8 cellular contexts compared by ENCODE assay signal in the genomic region with DNA sequence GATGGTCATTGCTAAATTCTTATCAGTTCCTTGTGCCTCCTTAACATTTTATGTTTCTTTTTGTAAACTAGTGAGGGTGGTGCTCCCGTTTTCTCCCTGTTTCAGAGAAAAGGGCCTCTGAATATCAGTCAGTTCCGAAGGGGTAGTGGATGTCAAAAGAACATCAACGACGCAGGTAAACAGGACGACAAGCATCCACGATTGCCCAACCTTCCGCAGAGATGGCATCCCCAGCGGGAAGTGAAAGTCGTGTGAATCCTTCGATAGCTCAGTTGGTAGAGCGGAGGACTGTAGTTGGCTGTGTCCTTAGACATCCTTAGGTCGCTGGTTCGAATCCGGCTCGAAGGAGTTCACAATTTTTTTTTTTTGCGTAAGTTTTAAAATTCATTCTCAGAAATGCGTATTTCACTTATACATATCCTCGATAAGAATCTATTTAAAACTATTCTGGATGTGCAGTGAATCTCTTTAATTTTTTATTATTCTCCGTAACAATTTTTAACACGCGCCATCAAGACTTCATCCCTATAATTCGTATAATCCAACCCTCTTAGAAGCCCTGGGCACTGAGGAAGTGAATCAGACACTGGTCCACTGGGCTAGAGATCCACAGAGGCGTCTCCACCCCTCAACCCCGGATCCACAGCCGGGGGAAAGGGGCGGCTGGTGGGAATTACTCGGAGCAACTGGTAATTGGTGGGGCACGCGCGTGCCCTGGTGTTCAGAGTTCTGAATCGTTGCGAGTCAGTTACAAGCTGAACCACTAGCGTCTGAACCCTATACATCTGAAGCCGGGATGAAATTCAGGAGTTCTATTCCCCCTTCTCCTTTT. TPM values are rescaled to one million over a fixed set of nuclear protein-coding genes. Genes with fewer than 3 reads are reported as not detected.
DNase-seq lines count a peak whose midpoint lies in the region; ATAC-seq and TF ChIP-seq lines count a peak whose summit lies in the region.

No MANE protein-coding gene starts in this region.

- H3K9ac ChIP-seq in OCI-LY1 (ENCODE audit: low read length), result peak overlapping the region; percentile 69

- peak; percentile 73 for ATAC-seq in CD8-positive, alpha-beta T cell
- ATAC-seq in GM21447 (IDR thresholded peaks at IDR 0.05; ENCODE audit: unreplicated experiment) (peak; percentile 83), mucosa of descending colon (peak; percentile 84)

- peak overlapping the region; percentile 92 for H3K4me3 Mint-ChIP-seq in CD8-positive, alpha-beta T cell

- H2AFZ ChIP-seq in OCI-LY1 (ENCODE audit: low read length), result peak overlapping the region; percentile 54; the same call in 1 of the 2 replicates

- H3K4me1 ChIP-seq in CD8-positive, alpha-beta T cell (ENCODE audit: insufficient read depth, low read length), result peaks cover 15% of the 10 kb centered on the region
- peaks cover 31% of the 10 kb centered on the region for H3K4me1 ChIP-seq in OCI-LY1 (ENCODE audit: insufficient read depth, low read length, severe bottlenecking)
- H3K4me1 ChIP-seq in mucosa of descending colon (ENCODE audit: low read depth), result no peaks in the 10 kb centered on the region

- no peaks in the 10 kb centered on the region for H3K79me2 ChIP-seq in OCI-LY1 (ENCODE audit: insufficient read depth, low read length)

- H4K20me1 ChIP-seq in OCI-LY1 (ENCODE audit: insufficient read depth, low read length), result no peaks in the 10 kb centered on the region

- H3F3A ChIP-seq in OCI-LY1 (ENCODE audit: insufficient read depth, low read length), result 0 out of 2 replicates have a peak, but pooled peaks cover 3% of the 10 kb centered on the region

- H3K9me2 ChIP-seq in OCI-LY1 (ENCODE audit: low read depth, low read length), result no peaks in the 10 kb centered on the region

- H3K27me3 ChIP-seq in CD8-positive, alpha-beta T cell (ENCODE audit: insufficient read depth, low read length), result no peaks in the 10 kb centered on the region
- no peaks in the 10 kb centered on the region for H3K27me3 ChIP-seq in OCI-LY1 (ENCODE audit: insufficient read depth, low read length)

- H3K27ac Mint-ChIP-seq in CD8-positive, alpha-beta T cell, result peak overlapping the region; percentile 97

- POLR2A ChIA-PET in CD8-positive, alpha-beta T cell (lab: Charles Lee), result interaction anchor here (0.5 to 3.1 kb wide), 26 partner anchors 9 to 1303 kb away, joined by 3 to 33 read pairs (median 5); a partner anchor contains a TSS

- H3K27me3 Mint-ChIP-seq in CD8-positive, alpha-beta T cell (ENCODE audit: low read depth), result peaks cover 2% of the 10 kb centered on the region

- H3K4me2 ChIP-seq in OCI-LY1 (ENCODE audit: low read length), result peak overlapping the region; percentile 85

- intact Hi-C loops in CD8-positive, alpha-beta T cell (cut with DNase I, micrococcal nuclease), result loop anchor here (1.0 to 10.0 kb wide), 11 partner anchors 14 to 514 kb away; a partner anchor contains a TSS
- intact Hi-C loops in mucosa of descending colon (cut with DNase I, micrococcal nuclease), result no loop called here

- H3K36me3 Mint-ChIP-seq in CD8-positive, alpha-beta T cell, result peaks cover 5% of the 10 kb centered on the region

- H3K36me3 ChIP-seq in CD8-positive, alpha-beta T cell (ENCODE audit: insufficient read depth, low read length), result no peaks in the 10 kb centered on the region
- H3K36me3 ChIP-seq in OCI-LY1 (ENCODE audit: insufficient read depth, low read length), result no peaks in the 10 kb centered on the region
- no peaks in the 10 kb centered on the region for H3K36me3 ChIP-seq in mucosa of descending colon (ENCODE audit: low read depth)

- peaks cover 20% of the 10 kb centered on the region for H3K4me1 Mint-ChIP-seq in CD8-positive, alpha-beta T cell (ENCODE audit: low read depth)

- CTCF ChIA-PET in CD8-positive, alpha-beta T cell (lab: Charles Lee), result interaction anchor here (0.6 to 3.3 kb wide), 15 partner anchors 10 to 260 kb away, joined by 3 to 40 read pairs (median 6); a partner anchor contains a TSS

- peak overlapping the region; percentile 80 for H3K27ac ChIP-seq in CD8-positive, alpha-beta T cell (ENCODE audit: low read depth, low read length)
- no peak overlapping the region for H3K27ac ChIP-seq in OCI-LY1 (ENCODE audit: low read depth, low read length, poor library complexity, severe bottlenecking)
- H3K27ac ChIP-seq in epithelial cell of prostate, result peak overlapping the region; percentile 33

- peak overlapping the region; percentile 90 for H3K4me3 ChIP-seq in CD8-positive, alpha-beta T cell (ENCODE audit: low read depth, low read length)
- H3K4me3 ChIP-seq in OCI-LY1 (ENCODE audit: low read depth, low read length, poor library complexity, severe bottlenecking) (peak overlapping the region; percentile 62), mucosa of descending colon (peak overlapping the region; percentile 18)

- peak; percentile 95 to 100 (median 99) for DNase-seq in CD8-positive, alpha-beta T cell
- peak; percentile 45 for DNase-seq in HuH-7.5 (ENCODE audit: low spot score)
- peak; percentile 100 for DNase-seq in activated CD8-positive, alpha-beta memory T cell treated with anti-CD3 and anti-CD28 coated beads, Interleukin-2, amount 50 U/mL, for 48 hours
- no peak for DNase-seq in epithelial cell of prostate (ENCODE audit: low read depth, low spot score)
- peak; percentile 91 to 98 (median 97) for DNase-seq in mucosa of descending colon
- DNase-seq in stimulated activated CD8-positive, alpha-beta memory T cell treated with anti-CD3 and anti-CD28 coated beads, Interleukin-4, amount 100 ng/mL, for 24 hours (ENCODE audit: low read depth), result peak; percentile 94

- TF ChIP-seq CTCF in CD8-positive, alpha-beta T cell (IDR thresholded peaks at IDR 0.05), result peak; percentile 34
- peak; percentile 66 for TF ChIP-seq CTCF in OCI-LY1 (IDR thresholded peaks at IDR 0.05; ENCODE audit: low read length)
- no peak for TF ChIP-seq CTCF in mucosa of descending colon (IDR thresholded peaks at IDR 0.05)

- no peaks in the 10 kb centered on the region for H3K9me3 Mint-ChIP-seq in CD8-positive, alpha-beta T cell

- no peaks in the 10 kb centered on the region for H3K9me3 ChIP-seq in CD8-positive, alpha-beta T cell (ENCODE audit: low read length)
- H3K9me3 ChIP-seq in OCI-LY1 (ENCODE audit: low read length), result no peaks in the 10 kb centered on the region
- H3K9me3 ChIP-seq in mucosa of descending colon, result no peaks in the 10 kb centered on the region

RNA-seq across cellular contexts. Expression of a gene that starts 27.9 kb away (rescaled TPM):
- total RNA-seq in CD8-positive, alpha-beta T cell, result 10 to 100 TPM; 42.5 to 44.2 TPM
- total RNA-seq in mucosa of descending colon, result 10 to 100 TPM; 13.1 to 17.3 (median 13.6) TPM

RNA-seq across cellular contexts. Expression of a gene that starts 30.7 kb away (rescaled TPM):
- total RNA-seq in CD8-positive, alpha-beta T cell, result 10 to 100 TPM; 24.8 to 33.7 TPM
- total RNA-seq in mucosa of descending colon, result 10 to 100 TPM; 58.6 to 76.0 (median 68.2) TPM

Comparison
In these comparisons a context has a peak if more than half of its experiments do, and no peak if none do; other contexts are left out.
1. H3K4me3 ChIP-seq: peak in every context shown above with its lines; median percentile 90 in CD8-positive, alpha-beta T cell; 62 in OCI-LY1; 18 in mucosa of descending colon.
2. intact Hi-C loops: an anchor here in CD8-positive, alpha-beta T cell (1.0 to 10.0 kb wide); none called in mucosa of descending colon.